In genomic region chr13:79403113-79403512, GRCh38 we compare ENCODE assay signal across 10 cellular contexts. TPM values are rescaled to one million over a fixed set of nuclear protein-coding genes. Genes with fewer than 3 reads are reported as not detected.
DNase-seq lines count a peak whose midpoint lies in the region; ATAC-seq and TF ChIP-seq lines count a peak whose summit lies in the region.
"Had no signal": no experiment of that assay in that cellular context is flagged by ENCODE, and none has a peak within 500 bp of the region (broad histone marks: within the 10 kb centered on the region; RNA-seq: fewer than 3 reads in every experiment).

No MANE protein-coding gene starts in this region.

- POLR2A ChIA-PET in PC-9 (lab: Charles Lee; ENCODE audit: unreplicated experiment), result interaction anchor here (0.6 kb wide), 1 partner anchor 938 kb away, joined by 10 read pairs; the partner anchor contains the start of gene SPRY2

- CTCF ChIA-PET in PC-9 (lab: Charles Lee), result no interaction called here

- peak overlapping the region; percentile 98 for H3K4me2 ChIP-seq in PC-9

- H3K9me3 ChIP-seq in left ventricle myocardium inferior (replicated peaks) (no peaks in the 10 kb centered on the region), PC-9 (ENCODE audit: insufficient read depth, low read depth) (no peaks in the 10 kb centered on the region; the same call in 1 of the 2 replicates)

- peaks cover 12% of the 10 kb centered on the region; the same call in 1 of the 2 replicates for H4K20me1 ChIP-seq in PC-9 (ENCODE audit: insufficient read depth)

- no TSS peak for BruUV-seq in PC-9 (replicated peaks; lab: Mats Ljungman, UMichigan)

- no peaks in the 10 kb centered on the region for H3K9me2 ChIP-seq in PC-9 (ENCODE audit: insufficient read depth)

- no peak overlapping the region for H3K27ac ChIP-seq in left ventricle myocardium inferior (replicated peaks)
- peak overlapping the region; percentile 17; the same call in 1 of the 2 replicates for H3K27ac ChIP-seq in PC-9

- H3F3A ChIP-seq in PC-9 (ENCODE audit: insufficient read depth, low read depth), result no peaks in the 10 kb centered on the region

- DNase-seq in left ventricle myocardium inferior (no peak), cardiac septum (ENCODE audit: low spot score) (no peak), PC-9 (no peak), fibroblast of villous mesenchyme (ENCODE audit: low read depth) (no peak), superior temporal gyrus (ENCODE audit: extremely low spot score) (peak; percentile 40)
- no peak for DNase-seq in effector CD8-positive, alpha-beta T cell (lab: John Stamatoyannopoulos, UW)
- no peak for DNase-seq in NK-92 treated with Interleukin-12 subunit alpha and Interleukin-12 subunit beta, amount 100 ng/mL, for 24 hours (lab: John Stamatoyannopoulos, UW)
- DNase-seq: COR-L47, NCI-H446 had no signal

- no peaks in the 10 kb centered on the region for H3K27me3 ChIP-seq in left ventricle myocardium inferior (ENCODE audit: low read depth)
- H3K27me3 ChIP-seq in PC-9 (ENCODE audit: insufficient read depth, low read depth), result no peaks in the 10 kb centered on the region

- intact Hi-C loops in left ventricle myocardium inferior (cut with micrococcal nuclease) (no loop called here), cardiac septum (cut with DNase I) (no loop called here), PC-9 (cut with micrococcal nuclease; ENCODE audit: unreplicated experiment) (loop anchor here (5.0 kb wide), 1 partner anchor 939 kb away; the partner anchor contains the start of gene SPRY2)

- H2AFZ ChIP-seq in PC-9, result no peak overlapping the region

- ATAC-seq in HG02610 (IDR thresholded peaks at IDR 0.05; ENCODE audit: unreplicated experiment), result no peak

- H3K4me1 ChIP-seq in left ventricle myocardium inferior (peaks cover 94% of the 10 kb centered on the region), PC-9 (replicated peaks; ENCODE audit: insufficient read depth) (peaks cover 43% of the 10 kb centered on the region)

- no peak for TF ChIP-seq CTCF in left ventricle myocardium inferior (IDR thresholded peaks at IDR 0.05; ENCODE audit: borderline replicate concordance)
- TF ChIP-seq CTCF in PC-9 (conservative IDR thresholded peaks at IDR 0.05), result no peak
- TF ChIP-seq CTCF in fibroblast of villous mesenchyme (IDR thresholded peaks at IDR 0.05; ENCODE audit: insufficient read depth, low read depth, low read length), result no peak

- peaks cover 99% of the 10 kb centered on the region for H3K79me2 ChIP-seq in PC-9 (ENCODE audit: low read depth)

- H3K4me3 ChIP-seq in left ventricle myocardium inferior, result peak overlapping the region; percentile 82
- H3K4me3 ChIP-seq in PC-9, result peak overlapping the region; percentile 90; the same call in 1 of the 2 replicates
- peak overlapping the region; percentile 91 for H3K4me3 ChIP-seq in fibroblast of villous mesenchyme (ENCODE audit: low read depth, low read length)

- H3K36me3 ChIP-seq in left ventricle myocardium inferior (peaks cover 10% of the 10 kb centered on the region), PC-9 (ENCODE audit: low read depth) (peaks cover 48% of the 10 kb centered on the region)

RNA-seq across cellular contexts. Expression of gene RBM26, which starts 2.9 kb away (rescaled TPM):
- 20.6 TPM for total RNA-seq in left ventricle myocardium inferior
- total RNA-seq in cardiac septum, result 28.8 TPM
- total RNA-seq in PC-9 (2021), result 35.2 and 40.4 TPM in 2 replicates
- 35.1 and 50.5 TPM in 2 replicates for total RNA-seq in fibroblast of villous mesenchyme
